ENCODE assay signal across 12 cellular contexts in the genomic region with DNA sequence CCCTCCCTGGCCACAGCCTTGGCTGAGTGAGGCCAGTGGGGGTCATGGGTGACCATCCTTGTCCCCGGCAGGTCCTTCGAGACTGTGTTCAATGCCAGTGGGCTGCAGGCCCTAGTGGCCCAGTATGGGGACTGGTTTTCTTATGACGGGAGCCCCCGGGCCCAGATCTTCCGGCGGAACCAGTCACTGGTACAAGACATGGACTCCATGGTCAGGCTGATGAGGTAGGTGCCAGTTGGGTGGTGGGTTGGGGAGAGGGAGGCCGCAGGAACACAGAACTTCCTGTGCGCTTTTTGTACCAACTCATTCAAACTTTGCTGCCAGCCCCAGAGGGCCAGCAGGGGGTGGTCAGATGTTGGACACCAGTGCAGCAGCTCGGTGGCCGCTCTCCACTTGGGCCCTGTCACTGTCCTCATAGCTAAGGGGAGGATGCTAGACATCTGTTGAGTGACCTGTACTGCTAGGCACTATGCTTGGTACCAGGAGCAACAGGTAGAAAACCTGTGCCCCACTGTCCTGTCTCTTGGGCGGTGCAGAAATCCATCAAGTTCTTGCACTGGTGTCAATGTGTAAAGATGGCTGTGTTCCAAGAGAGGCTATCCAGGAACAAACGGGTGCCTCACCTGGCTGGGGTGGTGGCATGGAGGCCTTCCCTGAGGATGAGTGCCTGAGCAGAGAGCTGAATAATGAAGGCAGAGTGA. TPM values are rescaled to one million over a fixed set of nuclear protein-coding genes. Genes with fewer than 3 reads are reported as not detected.
"Had no signal": no experiment of that assay in that cellular context is flagged by ENCODE, and none has a peak within 500 bp of the region (broad histone marks: within the 10 kb centered on the region; RNA-seq: fewer than 3 reads in every experiment).

No MANE protein-coding gene starts in this region.

- H3K4me1 Mint-ChIP-seq: H9 had no signal

- H3K27ac Mint-ChIP-seq: H9, HFFc6 had no signal

- FAIRE-seq: HTR-8/SVneo, K562 had no signal

- H3K4me3 Mint-ChIP-seq: H9, HFFc6 had no signal

- DNase-seq: GM23248, GOT3, H9, HCEC 1CT, HFFc6, IMR-90, Kasumi-1, KG1 had no signal

- H3K27ac ChIP-seq: GM23248 had no signal

- H3K4me3 ChIP-seq: GM23248, K562 had no signal

- H3K9me3 Mint-ChIP-seq: H9, HFFc6 had no signal

- ATAC-seq: K562 had no signal

RNA-seq across cellular contexts. Expression of a gene that starts 16.7 kb away (rescaled TPM):
- total RNA-seq: GM23248, H4, H9, HFFc6, HT-29, IMR-90 had no signal
